In the genomic region with DNA sequence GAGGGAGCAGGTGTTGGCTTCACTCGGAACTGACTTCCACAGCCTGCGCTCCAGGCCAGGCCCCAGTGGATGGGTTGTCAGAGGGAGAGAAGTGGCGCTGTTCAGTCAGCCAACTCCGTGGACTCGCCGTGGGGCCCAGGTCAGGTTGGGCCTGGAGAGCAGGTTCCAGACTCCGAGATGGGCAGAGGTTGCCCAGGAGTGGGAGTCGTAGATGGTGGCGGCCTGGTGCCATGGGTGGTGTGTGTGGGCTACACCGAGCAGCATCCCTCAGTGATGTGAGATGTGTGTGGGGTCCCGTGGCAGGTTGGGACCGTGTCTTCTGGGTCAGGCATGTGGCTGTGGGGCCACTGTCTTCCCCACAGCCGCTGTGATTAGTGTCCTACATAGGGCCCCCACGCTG, we compare ENCODE assay signal across 31 cellular contexts.
"Had no signal": no experiment of that assay in that cellular context is flagged by ENCODE, and none has a peak within 500 bp of the region (broad histone marks: within the 10 kb centered on the region; RNA-seq: fewer than 3 reads in every experiment).

No MANE protein-coding gene starts in this region.

- ATAC-seq: activated CD4-positive, alpha-beta T cell treated with anti-CD3 and anti-CD28 coated beads for 36 hours; activated CD8-positive, alpha-beta memory T cell treated with anti-CD3 and anti-CD28 coated beads, Interleukin-2, amount 10 ng/mL, durations not matched to agents 7 days and 5 days; activated CD8-positive, alpha-beta T cell treated with anti-CD3 and anti-CD28 coated beads, Interleukin-2, amount 10 ng/mL, durations not matched to agents 7 days and 5 days; activated naive CD4-positive, alpha-beta T cell treated with anti-CD3 and anti-CD28 coated beads, Interleukin-2, amount 50 U/mL, for 72 hours; effector memory CD8-positive, alpha-beta T cell; foreskin keratinocyte; gastrocnemius medialis had no signal

- H3K4me3 Mint-ChIP-seq: activated CD4-positive, alpha-beta memory T cell treated with anti-CD3 and anti-CD28 coated beads for 36 hours; activated CD4-positive, alpha-beta T cell treated with anti-CD3 and anti-CD28 coated beads for 36 hours; activated CD4-positive, alpha-beta T cell treated with anti-CD3 and anti-CD28 coated beads, Interleukin-2, amount 10 ng/mL, durations not matched to agents 24 days and 14 days; activated CD8-positive, alpha-beta memory T cell treated with anti-CD3 and anti-CD28 coated beads, Interleukin-2, amount 10 ng/mL, durations not matched to agents 7 days and 5 days; activated CD8-positive, alpha-beta T cell treated with anti-CD3 and anti-CD28 coated beads, Interleukin-2, amount 10 ng/mL, durations not matched to agents 7 days and 5 days; activated naive CD4-positive, alpha-beta T cell treated with anti-CD3 and anti-CD28 coated beads, Interleukin-2, amount 10 ng/mL, durations not matched to agents 7 days and 5 days; activated naive CD8-positive, alpha-beta T cell treated with anti-CD3 and anti-CD28 coated beads, Interleukin-2, amount 10 ng/mL, durations not matched to agents 7 days and 5 days; activated T-helper 1 cell treated with anti-CD3 and anti-CD28 coated beads, Interleukin-12 subunit alpha, Interleukin-12 subunit beta, Interleukin-2, Interleukin-4 antibody, amounts not matched to agents 30 ng/mL and 10 ng/mL and 1 ng/mL, durations not matched to agents 14 hours and 24 hours and 36 hours; brain; effector memory CD8-positive, alpha-beta T cell had no signal

- H3K27me3 ChIP-seq: ascending aorta, esophagus muscularis mucosa, foreskin keratinocyte, gastrocnemius medialis, heart right ventricle had no signal

- H3K9me3 ChIP-seq: gastrocnemius medialis had no signal

- H3K27me3 Mint-ChIP-seq: activated CD4-positive, alpha-beta memory T cell treated with anti-CD3 and anti-CD28 coated beads for 36 hours; activated CD4-positive, alpha-beta T cell treated with anti-CD3 and anti-CD28 coated beads for 36 hours; activated CD4-positive, alpha-beta T cell treated with anti-CD3 and anti-CD28 coated beads, Interleukin-2, amount 10 ng/mL, durations not matched to agents 24 days and 14 days; activated CD8-positive, alpha-beta memory T cell treated with anti-CD3 and anti-CD28 coated beads, Interleukin-2, amount 10 ng/mL, durations not matched to agents 7 days and 5 days; activated naive CD4-positive, alpha-beta T cell treated with anti-CD3 and anti-CD28 coated beads, Interleukin-2, amount 10 ng/mL, durations not matched to agents 7 days and 5 days; activated naive CD8-positive, alpha-beta T cell treated with anti-CD3 and anti-CD28 coated beads, Interleukin-2, amount 10 ng/mL, durations not matched to agents 7 days and 5 days; effector memory CD8-positive, alpha-beta T cell had no signal

- DNase-seq: activated CD4-positive, alpha-beta memory T cell treated with anti-CD3 and anti-CD28 coated beads for 36 hours; activated CD4-positive, alpha-beta T cell treated with anti-CD3 and anti-CD28 coated beads for 36 hours; activated CD4-positive, alpha-beta T cell treated with anti-CD3 and anti-CD28 coated beads, Interleukin-2, amount 10 ng/mL, durations not matched to agents 24 days and 14 days; activated CD4-positive, CD25-positive, alpha-beta regulatory T cell; activated CD4-positive, CD25-positive, alpha-beta regulatory T cell treated with anti-CD3 and anti-CD28 coated beads, Interleukin-2, amount 50 U/mL, for 72 hours; activated CD8-positive, alpha-beta memory T cell treated with anti-CD3 and anti-CD28 coated beads, Interleukin-2, amount 10 ng/mL, durations not matched to agents 7 days and 5 days; activated CD8-positive, alpha-beta memory T cell treated with anti-CD3 and anti-CD28 coated beads, Interleukin-2, amount 50 U/mL, for 4 hours; activated CD8-positive, alpha-beta T cell treated with anti-CD3 and anti-CD28 coated beads, Interleukin-2, amount 10 ng/mL, durations not matched to agents 7 days and 5 days; activated effector memory CD4-positive, alpha-beta T cell treated with anti-CD3 and anti-CD28 coated beads, Interleukin-2, amount 50 U/mL, for 16 hours; activated naive CD4-positive, alpha-beta T cell; activated naive CD4-positive, alpha-beta T cell treated with anti-CD3 and anti-CD28 coated beads, Interleukin-2, amount 10 ng/mL, durations not matched to agents 7 days and 5 days; activated naive CD8-positive, alpha-beta T cell treated with anti-CD3 and anti-CD28 coated beads, Interleukin-2, amount 10 ng/mL, durations not matched to agents 7 days and 5 days; activated T-cell treated with anti-CD3 and anti-CD28 coated beads, Interleukin-2, amount 50 U/mL, for 1 hour; activated T-cell treated with anti-CD3 and anti-CD28 coated beads, Interleukin-2, amount 50 U/mL, for 48 hours; caudate nucleus; cortex of kidney; dermis blood vessel endothelial cell; effector CD4-positive, alpha-beta T cell; effector memory CD8-positive, alpha-beta T cell; erythroblast; foreskin keratinocyte; gastrocnemius medialis; heart right ventricle; T-helper 2 cell had no signal

- H3K4me1 Mint-ChIP-seq: activated CD4-positive, alpha-beta T cell treated with anti-CD3 and anti-CD28 coated beads for 36 hours; activated CD4-positive, alpha-beta T cell treated with anti-CD3 and anti-CD28 coated beads, Interleukin-2, amount 10 ng/mL, durations not matched to agents 24 days and 14 days; activated CD8-positive, alpha-beta memory T cell treated with anti-CD3 and anti-CD28 coated beads, Interleukin-2, amount 10 ng/mL, durations not matched to agents 7 days and 5 days; activated naive CD4-positive, alpha-beta T cell treated with anti-CD3 and anti-CD28 coated beads, Interleukin-2, amount 10 ng/mL, durations not matched to agents 7 days and 5 days; activated naive CD8-positive, alpha-beta T cell treated with anti-CD3 and anti-CD28 coated beads, Interleukin-2, amount 10 ng/mL, durations not matched to agents 7 days and 5 days; brain had no signal

- H3K9me3 Mint-ChIP-seq: effector memory CD8-positive, alpha-beta T cell had no signal

- H3K27ac ChIP-seq: ascending aorta, esophagus muscularis mucosa, foreskin keratinocyte, gastrocnemius medialis, heart right ventricle had no signal

- H3K4me1 ChIP-seq: ascending aorta, esophagus muscularis mucosa, foreskin keratinocyte, gastrocnemius medialis had no signal

- H3K27ac Mint-ChIP-seq: activated CD4-positive, alpha-beta memory T cell treated with anti-CD3 and anti-CD28 coated beads for 36 hours; activated CD4-positive, alpha-beta T cell treated with anti-CD3 and anti-CD28 coated beads for 36 hours; activated CD4-positive, alpha-beta T cell treated with anti-CD3 and anti-CD28 coated beads, Interleukin-2, amount 10 ng/mL, durations not matched to agents 24 days and 14 days; activated CD8-positive, alpha-beta memory T cell treated with anti-CD3 and anti-CD28 coated beads, Interleukin-2, amount 10 ng/mL, durations not matched to agents 7 days and 5 days; activated CD8-positive, alpha-beta T cell treated with anti-CD3 and anti-CD28 coated beads, Interleukin-2, amount 10 ng/mL, durations not matched to agents 7 days and 5 days; activated naive CD4-positive, alpha-beta T cell treated with anti-CD3 and anti-CD28 coated beads, Interleukin-2, amount 10 ng/mL, durations not matched to agents 7 days and 5 days; activated naive CD8-positive, alpha-beta T cell treated with anti-CD3 and anti-CD28 coated beads, Interleukin-2, amount 10 ng/mL, durations not matched to agents 7 days and 5 days; activated T-helper 1 cell treated with anti-CD3 and anti-CD28 coated beads, Interleukin-12 subunit alpha, Interleukin-12 subunit beta, Interleukin-2, Interleukin-4 antibody, amounts not matched to agents 30 ng/mL and 10 ng/mL and 1 ng/mL, durations not matched to agents 14 hours and 24 hours and 36 hours; activated T-helper 2 cell treated with anti-CD3 and anti-CD28 coated beads, Interferon-gamma antibody, Interleukin-2, Interleukin-4, amounts not matched to agents 10 μg/mL and 5 μg/mL and 100 μg/mL, durations not matched to agents 14 hours and 24 hours and 36 hours; brain had no signal

- FAIRE-seq: colon had no signal

- H3K4me3 ChIP-seq: ascending aorta, esophagus muscularis mucosa, gastrocnemius medialis, heart right ventricle had no signal
